ENCODE assay signal across 10 cellular contexts in the genomic region with DNA sequence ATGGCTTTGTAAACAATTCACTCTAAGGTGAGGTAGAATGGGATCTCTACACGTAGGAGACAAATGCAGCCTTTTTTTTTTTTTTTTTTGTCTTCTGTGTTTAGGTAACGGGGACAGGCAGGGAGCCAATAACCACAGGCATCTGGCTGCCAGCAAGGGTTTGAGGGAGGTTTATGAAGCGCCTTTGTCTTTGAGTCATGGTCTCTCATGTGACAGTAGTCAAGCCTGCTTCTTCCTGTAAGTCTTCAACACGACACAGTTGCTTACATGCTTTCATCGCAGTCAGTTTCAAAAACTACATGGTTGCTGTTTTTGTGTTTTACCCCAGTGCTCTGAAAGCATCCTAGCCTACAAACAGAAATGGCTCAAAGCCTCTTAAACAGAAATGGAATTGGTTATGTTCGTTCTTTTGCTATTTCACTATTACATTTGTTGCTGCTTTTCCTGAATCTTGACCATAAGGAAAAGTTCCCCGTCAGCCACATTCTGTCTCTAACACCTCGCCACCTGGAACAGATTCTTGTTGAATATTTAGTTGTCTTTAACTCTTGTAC.
DNase-seq lines count a peak whose midpoint lies in the region; ATAC-seq, FAIRE-seq and TF ChIP-seq lines count a peak whose summit lies in the region.
"Had no signal": no experiment of that assay in that cellular context is flagged by ENCODE, and none has a peak within 500 bp of the region (broad histone marks: within the 10 kb centered on the region; RNA-seq: fewer than 3 reads in every experiment).

No MANE protein-coding gene starts in this region.

- H3K4me2 ChIP-seq in osteoblast (ENCODE audit: insufficient read depth, low read length) = no peak overlapping the region

- no peaks in the 10 kb centered on the region for H4K20me1 ChIP-seq in osteoblast (ENCODE audit: insufficient read depth, low read length)

- TF ChIP-seq CTCF in osteoblast (IDR thresholded peaks at IDR 0.05; ENCODE audit: extremely low read depth, low read depth, low read length) (no peak), GM10248 (IDR thresholded peaks at IDR 0.05; ENCODE audit: control extremely low read depth, extremely low read depth, low read depth, missing control alignments) (no peak)

- FAIRE-seq in H54 (lab: Jason Lieb, UNC) = no peak

- no peaks in the 10 kb centered on the region for H3K36me3 ChIP-seq in osteoblast (ENCODE audit: insufficient read depth, low read length)
- H3K36me3 ChIP-seq: left ventricle myocardium inferior had no signal

- ATAC-seq in HG02970 (IDR thresholded peaks at IDR 0.05; ENCODE audit: low FRiP score, unreplicated experiment) (no peak), GM21526 (IDR thresholded peaks at IDR 0.05; ENCODE audit: low FRiP score, unreplicated experiment) (no peak)

- no peak overlapping the region for H3K4me3 ChIP-seq in osteoblast (ENCODE audit: insufficient read depth, low read length)
- H3K4me3 ChIP-seq: left ventricle myocardium inferior had no signal

- DNase-seq in H54 (ENCODE audit: insufficient read length, low spot score) (peak; percentile 2), NCI-H2029 (lab: John Stamatoyannopoulos, UW) (peak; percentile 81), astrocyte of the hippocampus (ENCODE audit: low read depth, low spot score) (peak; percentile 82), osteoblast (ENCODE audit: insufficient read length, low spot score, missing footprints) (no peak), GM10248 (ENCODE audit: extremely low spot score) (no peak)
- DNase-seq in stimulated activated CD4-positive, alpha-beta T cell treated with anti-CD3 and anti-CD28 coated beads, Interleukin-4, amount 100 ng/mL, for 1 hour = no peak
- DNase-seq: left ventricle myocardium inferior; stimulated activated CD4-positive, alpha-beta T cell treated with anti-CD3 and anti-CD28 coated beads, Interleukin-4, amount 100 ng/mL, for 4 hours had no signal

- POLR2A ChIA-PET in GM10248 (lab: Yijun Ruan, JAX) = no interaction called here

- no peaks in the 10 kb centered on the region for H3K27me3 ChIP-seq in osteoblast (ENCODE audit: insufficient read depth, low read length)

- H2AFZ ChIP-seq in osteoblast (ENCODE audit: low read length) = peak overlapping the region; percentile 53

- CTCF ChIA-PET in GM10248 (lab: Yijun Ruan, JAX) = no interaction called here

- no peak for TF ChIP-seq POLR2A in H54 (IDR thresholded peaks at IDR 0.05; ENCODE audit: low read depth, low read length)

- no peaks in the 10 kb centered on the region for H3K79me2 ChIP-seq in osteoblast (ENCODE audit: insufficient read depth, low read length)

- H3K4me1 ChIP-seq in osteoblast (ENCODE audit: insufficient read depth, low read length) = no peaks in the 10 kb centered on the region
- H3K4me1 ChIP-seq: left ventricle myocardium inferior had no signal

- no peak overlapping the region for H3K27ac ChIP-seq in osteoblast (ENCODE audit: low read depth, low read length)
- H3K27ac ChIP-seq: left ventricle myocardium inferior had no signal

- no peaks in the 10 kb centered on the region for H3K9me3 ChIP-seq in osteoblast (ENCODE audit: low read depth, low read length)
- H3K9me3 ChIP-seq: left ventricle myocardium inferior had no signal

Comparison
In these comparisons a context has a peak if more than half of its experiments do, and no peak if none do; other contexts are left out.
1. DNase-seq: peak in H54 (single experiment), NCI-H2029 (single experiment) and astrocyte of the hippocampus (single experiment); none in osteoblast (single experiment), GM10248 (single experiment) and stimulated activated CD4-positive, alpha-beta T cell treated with anti-CD3 and anti-CD28 coated beads, Interleukin-4, amount 100 ng/mL, for 1 hour (single experiment).